7 cellular contexts compared by ENCODE assay signal in genomic region chr12:48004039-48004940, GRCh38. TPM values are rescaled to one million over a fixed set of nuclear protein-coding genes. Genes with fewer than 3 reads are reported as not detected.
DNase-seq lines count a peak whose midpoint lies in the region; ATAC-seq and TF ChIP-seq lines count a peak whose summit lies in the region.

Gene COL2A1 (minus strand): TSS chr12:48004476. CDS start chr12:48004321, 155 bp downstream.

- peak; percentile 39 to 61 for ATAC-seq in natural killer cell treated with Interleukin-12 subunit alpha and Interleukin-12 subunit beta and Interleukin-15 and Interleukin-18, amount 100 ng/mL, for 72 hours
- ATAC-seq in GM21390 (IDR thresholded peaks at IDR 0.05; ENCODE audit: unreplicated experiment) (no peak), GM21717 (IDR thresholded peaks at IDR 0.05; ENCODE audit: unreplicated experiment) (no peak)

- H2BK12ac ChIP-seq in H9 (ENCODE audit: insufficient read length, low read depth, low read length), result no peak within 1 kb of the TSS

- 0 out of 2 replicates have a peak within 1 kb of the TSS, but pooled peaks have one; percentile 9 for H3K14ac ChIP-seq in H9 (ENCODE audit: insufficient read depth, low read length)

- no peak within 1 kb of the TSS for H3K27ac Mint-ChIP-seq in H9
- H3K27ac Mint-ChIP-seq in natural killer cell treated with Interleukin-12 subunit alpha and Interleukin-12 subunit beta and Interleukin-15 and Interleukin-18, amount 100 ng/mL, for 72 hours, result no peak within 1 kb of the TSS

- H3K9ac ChIP-seq in H9 (ENCODE audit: extremely low read depth, insufficient read length, low read length), result no peak within 1 kb of the TSS
- no peak within 1 kb of the TSS for H3K9ac ChIP-seq in SK-N-MC (ENCODE audit: insufficient read length)

- H3K36me3 ChIP-seq in SK-N-MC (ENCODE audit: insufficient read depth, low read length) (no peaks in the 10 kb centered on the region), ectodermal cell (ENCODE audit: control insufficient read depth, insufficient read depth, low read length) (no peaks in the 10 kb centered on the region)

- no peak within 1 kb of the TSS for H4K8ac ChIP-seq in H9 (replicated peaks; ENCODE audit: insufficient read length, low read depth, low read length)

- H3K4me3 ChIP-seq in SK-N-MC (peak within 1 kb of the TSS; percentile 88), ectodermal cell (ENCODE audit: insufficient read depth, low read depth, low read length) (peak within 1 kb of the TSS; percentile 72)

- no peak within 1 kb of the TSS for H4K91ac ChIP-seq in H9 (ENCODE audit: insufficient read length, low read depth, low read length)

- no peak within 1 kb of the TSS for H3K56ac ChIP-seq in H9 (ENCODE audit: insufficient read length, low read depth, low read length)

- H3K27me3 Mint-ChIP-seq in H9 (ENCODE audit: low read depth), result peaks cover 99% of the 10 kb centered on the region
- peaks cover 52 to 82% of the 10 kb centered on the region in 2 donors for H3K27me3 Mint-ChIP-seq in natural killer cell treated with Interleukin-12 subunit alpha and Interleukin-12 subunit beta and Interleukin-15 and Interleukin-18, amount 100 ng/mL, for 72 hours

- H2BK15ac ChIP-seq in H9 (ENCODE audit: low read depth, low read length), result no peak within 1 kb of the TSS

- H3K9me3 ChIP-seq in H9 (ENCODE audit: control insufficient read depth, low read depth, low read length) (no peaks in the 10 kb centered on the region), SK-N-MC (ENCODE audit: low read depth, low read length) (no peaks in the 10 kb centered on the region), ectodermal cell (ENCODE audit: control insufficient read depth, low read length) (no peaks in the 10 kb centered on the region)

- H2AFZ ChIP-seq in H9 (ENCODE audit: low read length), result no peak within 1 kb of the TSS

- no peak within 1 kb of the TSS for H3K18ac ChIP-seq in H9 (ENCODE audit: insufficient read length, low read depth, low read length)

- peaks cover 47% of the 10 kb centered on the region in 2 experiments for H3K4me1 Mint-ChIP-seq in H9
- peaks cover 21 to 22% of the 10 kb centered on the region in 2 donors for H3K4me1 Mint-ChIP-seq in natural killer cell treated with Interleukin-12 subunit alpha and Interleukin-12 subunit beta and Interleukin-15 and Interleukin-18, amount 100 ng/mL, for 72 hours (ENCODE audit: low read depth in 2 of 2)

- H3K23ac ChIP-seq in H9 (ENCODE audit: insufficient read length, low read depth, low read length), result no peak within 1 kb of the TSS

- H3K23me2 ChIP-seq in H9 (ENCODE audit: insufficient read length, low read depth, low read length, poor library complexity, severe bottlenecking), result peaks cover 31% of the 10 kb centered on the region

- H3K9me3 Mint-ChIP-seq in H9, result peaks cover 0 to 2% of the 10 kb centered on the region in 2 experiments; a peak in 2 of 5 replicates
- H3K9me3 Mint-ChIP-seq in natural killer cell treated with Interleukin-12 subunit alpha and Interleukin-12 subunit beta and Interleukin-15 and Interleukin-18, amount 100 ng/mL, for 72 hours, result no peaks in the 10 kb centered on the region

- no peak within 1 kb of the TSS for H2AK5ac ChIP-seq in H9 (ENCODE audit: insufficient read length, low read length)

- H2BK5ac ChIP-seq in H9 (ENCODE audit: insufficient read length, low read length), result no peak within 1 kb of the TSS

- DNase-seq in H9 (peak; percentile 90), SK-N-MC (ENCODE audit: low read depth, low spot score) (no peak), pons (ENCODE audit: low spot score) (no peak)
- DNase-seq in natural killer cell treated with Interleukin-12 subunit alpha and Interleukin-12 subunit beta and Interleukin-15 and Interleukin-18, amount 100 ng/mL, for 72 hours (ENCODE audit: low spot score), result peak; percentile 29

- no CpG with 5 or more reads among the region's 82 CpGs for WGBS in H9 (ENCODE audit: extremely low coverage, insufficient read length, low lambda C conversion rate)
- 1% methylated on average over 82 of the region's 82 CpGs for WGBS in ectodermal cell, 2 experiments

- H3K4me1 ChIP-seq in H9 (ENCODE audit: insufficient read depth, low read length) (peaks cover 3% of the 10 kb centered on the region), ectodermal cell (ENCODE audit: control insufficient read depth, insufficient read depth, low read length) (peaks cover 29% of the 10 kb centered on the region)

- H3K4me3 Mint-ChIP-seq in H9, result peak within 1 kb of the TSS; percentile 61 to 86
- peak within 1 kb of the TSS; percentile 51 for H3K4me3 Mint-ChIP-seq in natural killer cell treated with Interleukin-12 subunit alpha and Interleukin-12 subunit beta and Interleukin-15 and Interleukin-18, amount 100 ng/mL, for 72 hours

- peaks cover 3% of the 10 kb centered on the region for H4K20me1 ChIP-seq in H9 (ENCODE audit: control insufficient read depth, insufficient read depth, insufficient read length)

- no peak within 1 kb of the TSS for H4K5ac ChIP-seq in H9 (ENCODE audit: insufficient read length, low read depth, low read length)

- no peaks in the 10 kb centered on the region for H3K36me3 Mint-ChIP-seq in H9 (ENCODE audit: insufficient read depth in 1 of 3, low read depth in 3 of 3)
- no peaks in the 10 kb centered on the region for H3K36me3 Mint-ChIP-seq in natural killer cell treated with Interleukin-12 subunit alpha and Interleukin-12 subunit beta and Interleukin-15 and Interleukin-18, amount 100 ng/mL, for 72 hours

- H2BK20ac ChIP-seq in H9 (ENCODE audit: low read depth, low read length, poor library complexity, severe bottlenecking), result no peak within 1 kb of the TSS

- H3K4ac ChIP-seq in H9 (ENCODE audit: low read depth, low read length), result no peak within 1 kb of the TSS

- no peak within 1 kb of the TSS for H3K27ac ChIP-seq in H9 (ENCODE audit: insufficient read length, low read depth, low read length)
- no peak within 1 kb of the TSS for H3K27ac ChIP-seq in SK-N-MC
- H3K27ac ChIP-seq in ectodermal cell (ENCODE audit: insufficient read depth, low read depth, low read length, poor library complexity, severe bottlenecking), result peak within 1 kb of the TSS; percentile 62

- no peak within 1 kb of the TSS for H3T11ph ChIP-seq in H9 (ENCODE audit: low read length)

- H3K79me1 ChIP-seq in H9 (ENCODE audit: insufficient read depth, low read depth, low read length, poor library complexity, severe bottlenecking), result no peaks in the 10 kb centered on the region

- TF ChIP-seq CTCF in H9 (conservative IDR thresholded peaks at IDR 0.05), result no peak

- H3K4me2 ChIP-seq in H9 (ENCODE audit: insufficient read depth, insufficient read length, low read length), result peak within 1 kb of the TSS; percentile 69

- H3K79me2 ChIP-seq in H9 (ENCODE audit: insufficient read depth, low read length), result no peaks in the 10 kb centered on the region

- H2BK120ac ChIP-seq in H9 (ENCODE audit: low read depth, low read length, poor library complexity, severe bottlenecking), result no peak within 1 kb of the TSS

- H3K27me3 ChIP-seq in H9 (ENCODE audit: insufficient read depth, low read length) (peaks cover 77% of the 10 kb centered on the region), ectodermal cell (ENCODE audit: control insufficient read depth, insufficient read depth, low read length, poor library complexity, severe bottlenecking) (peaks cover 85% of the 10 kb centered on the region)

RNA-seq across cellular contexts. Expression of gene COL2A1, which starts in this region (rescaled TPM):
- 10.8 and 11.4 TPM in 2 replicates for total RNA-seq in H9 (2021)
- polyA plus RNA-seq in ectodermal cell (2013, experiment 1 of 4), result 261 TPM
- polyA plus RNA-seq in ectodermal cell (2013, experiment 2 of 4), result 239 TPM
- polyA plus RNA-seq in ectodermal cell (2013, experiment 3 of 4), result 164 TPM
- polyA plus RNA-seq in ectodermal cell (2013, experiment 4 of 4), result 184 TPM
- total RNA-seq in natural killer cell treated with Interleukin-12 subunit alpha and Interleukin-12 subunit beta and Interleukin-15 and Interleukin-18, amount 100 ng/mL, for 72 hours, result not detected

Comparison
In these comparisons a context has a peak if more than half of its experiments do, and no peak if none do; other contexts are left out.
1. RNA of gene COL2A1 (total RNA-seq): 10.8 to 11.4 TPM in H9; not detected in natural killer cell treated with Interleukin-12 subunit alpha and Interleukin-12 subunit beta and Interleukin-15 and Interleukin-18, amount 100 ng/mL, for 72 hours; every median in the first group is over 10 times any median in the second.
2. Peak in DNase-seq and ATAC-seq in natural killer cell treated with Interleukin-12 subunit alpha and Interleukin-12 subunit beta and Interleukin-15 and Interleukin-18, amount 100 ng/mL, for 72 hours; RNA of the gene not detected or under 1 TPM.